Comparison of ENCODE assay signal across 16 cellular contexts in genomic region chr12:54225666-54226065, GRCh38.
"Had no signal": no experiment of that assay in that cellular context is flagged by ENCODE, and none has a peak within 500 bp of the region (broad histone marks: within the 10 kb centered on the region; RNA-seq: fewer than 3 reads in every experiment).

No MANE protein-coding gene starts in this region.

- ATAC-seq: gastroesophageal sphincter; left lobe of liver; natural killer cell; stimulated activated naive B cell treated with anti-CD40 and anti-IgM and Interleukin-4, amounts not matched to agents 10 μg/mL and 1 μg/mL and 100 μg/mL, for 72 hours; stimulated activated naive CD8-positive, alpha-beta T cell treated with anti-CD3 and anti-CD28 coated beads, Interleukin-15, amount 100 ng/mL, for 72 hours; upper lobe of right lung had no signal

- DNase-seq: effector memory CD4-positive, alpha-beta T cell; glutamatergic neuron; islet precursor cell; mammary epithelial cell; natural killer cell; nucleus accumbens; ovary; sigmoid colon; stimulated activated CD4-positive, alpha-beta T cell treated with anti-CD3 and anti-CD28 coated beads, Interleukin-2, amount 100 ng/mL, for 24 hours; stimulated activated CD4-positive, alpha-beta T cell treated with anti-CD3 and anti-CD28 coated beads, Interleukin-4, amount 100 ng/mL, for 4 hours; stimulated activated naive B cell treated with anti-CD40 and anti-IgM and Interleukin-4, amounts not matched to agents 10 μg/mL and 1 μg/mL and 100 μg/mL, for 72 hours; stimulated activated naive CD8-positive, alpha-beta T cell treated with anti-CD3 and anti-CD28 coated beads, Interleukin-15, amount 100 ng/mL, for 72 hours; testis; upper lobe of right lung had no signal
